8 cellular contexts compared by ENCODE assay signal in genomic region chr1:231240883-231241735, GRCh38. TPM values are rescaled to one million over a fixed set of nuclear protein-coding genes. Genes with fewer than 3 reads are reported as not detected.
DNase-seq lines count a peak whose midpoint lies in the region; ATAC-seq, FAIRE-seq and TF ChIP-seq lines count a peak whose summit lies in the region.

TSS of gene GNPAT (plus strand) at chr1:231241212. CDS start at chr1:231241379, 167 bp downstream.

- DNase-seq in NCI-H2227 (lab: John Stamatoyannopoulos, UW; ENCODE audit: unreplicated experiment) (peak; percentile 91), WTC11 (ENCODE audit: low spot score) (peak; percentile 88), bronchial epithelial cell (ENCODE audit: low read depth) (peak; percentile 72), immature natural killer cell (peak; percentile 92 to 93 (median 92)), smooth muscle cell of the brain vasculature (ENCODE audit: low read depth, low spot score) (peak; percentile 49)

- CTCF ChIA-PET in WTC11 (lab: Charles Lee), result interaction anchor here (1.2 kb wide), 2 partner anchors 9 to 97 kb away, joined by 3 read pairs; partner anchors contain the start of genes EXOC8 and SPRTN

- H3K4me3 ChIP-seq in ACC112 (ENCODE audit: low read depth, low read length), result peak within 1 kb of the TSS; percentile 78
- peak within 1 kb of the TSS; percentile 82 for H3K4me3 ChIP-seq in bronchial epithelial cell (ENCODE audit: low read depth, low read length)

- no peaks in the 10 kb centered on the region for H3K27me3 Mint-ChIP-seq in WTC11 (ENCODE audit: low read depth)
- peaks cover 10 to 18% (median 13%) of the 10 kb centered on the region in 3 donors for H3K27me3 Mint-ChIP-seq in immature natural killer cell (ENCODE audit: low read depth in 3 of 3)

- H3K4me3 Mint-ChIP-seq in WTC11 (peak within 1 kb of the TSS; percentile 96), immature natural killer cell (peak within 1 kb of the TSS; percentile 95 to 99 (median 97))

- peaks cover 57% of the 10 kb centered on the region for H3K79me2 ChIP-seq in ACC112 (ENCODE audit: control insufficient read depth, insufficient read depth, low read length, unreplicated experiment)

- H3K4me1 ChIP-seq in ACC112 (ENCODE audit: control insufficient read depth, insufficient read depth, low read length, unreplicated experiment), result peaks cover 18% of the 10 kb centered on the region

- TF ChIP-seq CTCF in WTC11 (IDR thresholded peaks at IDR 0.05) (no peak), bronchial epithelial cell (IDR thresholded peaks at IDR 0.05; ENCODE audit: insufficient read depth, low read length, severe bottlenecking) (no peak)

- H2AFZ ChIP-seq in ACC112 (ENCODE audit: low read length, unreplicated experiment), result peak within 1 kb of the TSS; percentile 97

- ATAC-seq in GM18861 (IDR thresholded peaks at IDR 0.05; ENCODE audit: unreplicated experiment), result peak; percentile 92
- ATAC-seq in HG03095 (IDR thresholded peaks at IDR 0.05; ENCODE audit: unreplicated experiment), result peak; percentile 94
- ATAC-seq in WTC11, result peak; percentile 93

- H3K27ac Mint-ChIP-seq in WTC11, result peak within 1 kb of the TSS; percentile 86
- H3K27ac Mint-ChIP-seq in immature natural killer cell, result peak within 1 kb of the TSS; percentile 94 to 98 (median 98)

- H3K4me1 Mint-ChIP-seq in WTC11, result peaks cover 15% of the 10 kb centered on the region
- peaks cover 58 to 84% of the 10 kb centered on the region in 2 donors for H3K4me1 Mint-ChIP-seq in immature natural killer cell

- peak within 1 kb of the TSS; percentile 14; the same call in 1 of the 2 replicates for H3K27ac ChIP-seq in ACC112 (ENCODE audit: low read depth, low read length)

- no peak for FAIRE-seq in bronchial epithelial cell (lab: Jason Lieb, UNC)

- H3K36me3 ChIP-seq in ACC112 (ENCODE audit: insufficient read depth, low read length), result peaks cover 7% of the 10 kb centered on the region; the same call in 1 of the 2 replicates
- H3K36me3 ChIP-seq in bronchial epithelial cell (ENCODE audit: control insufficient read depth, insufficient read depth, low read length), result peaks cover 10% of the 10 kb centered on the region

- H3K9me3 Mint-ChIP-seq in WTC11 (no peaks in the 10 kb centered on the region), immature natural killer cell (no peaks in the 10 kb centered on the region)

- POLR2A ChIA-PET in WTC11 (lab: Charles Lee), result no interaction called here

- H3K27me3 ChIP-seq in ACC112 (ENCODE audit: insufficient read depth, low read length) (no peaks in the 10 kb centered on the region), bronchial epithelial cell (ENCODE audit: control insufficient read depth, insufficient read depth, low read length) (no peaks in the 10 kb centered on the region)

- H3K36me3 Mint-ChIP-seq in WTC11, result peaks cover 9% of the 10 kb centered on the region
- peaks cover 10 to 24% (median 17%) of the 10 kb centered on the region in 3 donors for H3K36me3 Mint-ChIP-seq in immature natural killer cell

TF ChIP-seq in WTC11, 78 proteins besides CTCF, POLR2A, EP300 and RAD21 (continues in another document):
- TF ChIP-seq, protein P1, sequence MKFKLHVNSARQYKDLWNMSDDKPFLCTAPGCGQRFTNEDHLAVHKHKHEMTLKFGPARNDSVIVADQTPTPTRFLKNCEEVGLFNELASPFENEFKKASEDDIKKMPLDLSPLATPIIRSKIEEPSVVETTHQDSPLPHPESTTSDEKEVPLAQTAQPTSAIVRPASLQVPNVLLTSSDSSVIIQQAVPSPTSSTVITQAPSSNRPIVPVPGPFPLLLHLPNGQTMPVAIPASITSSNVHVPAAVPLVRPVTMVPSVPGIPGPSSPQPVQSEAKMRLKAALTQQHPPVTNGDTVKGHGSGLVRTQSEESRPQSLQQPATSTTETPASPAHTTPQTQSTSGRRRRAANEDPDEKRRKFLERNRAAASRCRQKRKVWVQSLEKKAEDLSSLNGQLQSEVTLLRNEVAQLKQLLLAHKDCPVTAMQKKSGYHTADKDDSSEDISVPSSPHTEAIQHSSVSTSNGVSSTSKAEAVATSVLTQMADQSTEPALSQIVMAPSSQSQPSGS (CRISPR knock-in tag; IDR thresholded peaks at IDR 0.05; ENCODE audit: borderline replicate concordance, low read depth), result no peak
- TF ChIP-seq ZNF232 (CRISPR knock-in tag; IDR thresholded peaks at IDR 0.05) (peak; percentile 35; the same call in 1 of the 2 replicates), TCF7 (CRISPR knock-in tag; IDR thresholded peaks at IDR 0.05; ENCODE audit: low read depth) (no peak), MXD4 (CRISPR knock-in tag; IDR thresholded peaks at IDR 0.05; ENCODE audit: borderline replicate concordance) (no peak), ZBTB21 (CRISPR knock-in tag; IDR thresholded peaks at IDR 0.05; ENCODE audit: borderline replicate concordance) (no peak), NR2C2 (CRISPR knock-in tag; IDR thresholded peaks at IDR 0.05) (no peak), PRDM15 (CRISPR knock-in tag; IDR thresholded peaks at IDR 0.05) (no peak), TP53 (CRISPR knock-in tag; IDR thresholded peaks at IDR 0.05) (no peak), ETV6 (CRISPR knock-in tag; IDR thresholded peaks at IDR 0.05) (no peak; the same call in 1 of the 2 replicates), NFYB (CRISPR knock-in tag; conservative IDR thresholded peaks at IDR 0.05; ENCODE audit: low read depth) (no peak), CBFB (CRISPR knock-in tag; IDR thresholded peaks at IDR 0.05; ENCODE audit: low read depth) (no peak), NFE2L1 (CRISPR knock-in tag; IDR thresholded peaks at IDR 0.05) (peak; percentile 49; the same call in 1 of the 2 replicates), ZNF416 (CRISPR knock-in tag; IDR thresholded peaks at IDR 0.05) (0 out of 2 replicates have a peak, but pooled peaks have one; percentile 5), GRHL2 (CRISPR knock-in tag; IDR thresholded peaks at IDR 0.05; ENCODE audit: insufficient replicate concordance, severe bottlenecking) (no peak), KAT7 (CRISPR knock-in tag; IDR thresholded peaks at IDR 0.05; ENCODE audit: borderline replicate concordance) (peak; percentile 56; the same call in 1 of the 2 replicates), TEAD4 (CRISPR knock-in tag; IDR thresholded peaks at IDR 0.05) (no peak), SP1 (CRISPR knock-in tag; conservative IDR thresholded peaks at IDR 0.05) (peak; percentile 44; the same call in 1 of the 2 replicates), FOXJ3 (CRISPR knock-in tag; IDR thresholded peaks at IDR 0.05; ENCODE audit: borderline replicate concordance) (no peak), CDX4 (CRISPR knock-in tag; IDR thresholded peaks at IDR 0.05; ENCODE audit: borderline replicate concordance) (no peak), ZNF138 (CRISPR knock-in tag; conservative IDR thresholded peaks at IDR 0.05) (no peak), SMAD3 (CRISPR knock-in tag; IDR thresholded peaks at IDR 0.05; ENCODE audit: borderline replicate concordance) (0 out of 2 replicates have a peak, but pooled peaks have one; percentile 79)
- TF ChIP-seq, protein P2, sequence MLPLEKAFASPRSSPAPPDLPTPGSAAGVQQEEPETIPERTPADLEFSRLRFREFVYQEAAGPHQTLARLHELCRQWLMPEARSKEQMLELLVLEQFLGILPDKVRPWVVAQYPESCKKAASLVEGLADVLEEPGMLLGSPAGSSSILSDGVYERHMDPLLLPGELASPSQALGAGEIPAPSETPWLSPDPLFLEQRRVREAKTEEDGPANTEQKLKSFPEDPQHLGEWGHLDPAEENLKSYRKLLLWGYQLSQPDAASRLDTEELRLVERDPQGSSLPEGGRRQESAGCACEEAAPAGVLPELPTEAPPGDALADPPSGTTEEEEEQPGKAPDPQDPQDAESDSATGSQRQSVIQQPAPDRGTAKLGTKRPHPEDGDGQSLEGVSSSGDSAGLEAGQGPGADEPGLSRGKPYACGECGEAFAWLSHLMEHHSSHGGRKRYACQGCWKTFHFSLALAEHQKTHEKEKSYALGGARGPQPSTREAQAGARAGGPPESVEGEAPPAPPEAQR (CRISPR knock-in tag; IDR thresholded peaks at IDR 0.05), result no peak

RNA-seq across cellular contexts. Expression of gene GNPAT, which starts in this region (rescaled TPM):
- 32.8 to 40.4 TPM (median 38.4 TPM) in 3 replicates for total RNA-seq in WTC11 (2021)
- 46.9 and 48.7 TPM in 2 replicates for total RNA-seq in bronchial epithelial cell
- polyA plus RNA-seq in immature natural killer cell, result 10 to 100 TPM; 24.4 to 35.3 (median 33.6) TPM

Comparison
In these comparisons a context has a peak if more than half of its experiments do, and no peak if none do; other contexts are left out.
1. Peak in every context shown above with its lines: DNase-seq, ATAC-seq, H3K4me3 ChIP-seq and H3K27ac ChIP-seq.